8 cellular contexts compared by ENCODE assay signal in genomic region chr11:35944503-35945136, GRCh38. TPM values are rescaled to one million over a fixed set of nuclear protein-coding genes. Genes with fewer than 3 reads are reported as not detected.
DNase-seq lines count a peak whose midpoint lies in the region; ATAC-seq and TF ChIP-seq lines count a peak whose summit lies in the region.

No MANE protein-coding gene starts in this region.

- TF ChIP-seq CTCF in GM23338 (conservative IDR thresholded peaks at IDR 0.05; ENCODE audit: low read depth in 2 of 2) (no peak), WTC11 (IDR thresholded peaks at IDR 0.05) (no peak), heart left ventricle (IDR thresholded peaks at IDR 0.05) (no peak)

- H3K27ac ChIP-seq in GM23338 (ENCODE audit: low read depth) (no peak overlapping the region), heart left ventricle (peak overlapping the region in 9 of 12 donors; percentile 14 to 65 (median 35))

- no peaks in the 10 kb centered on the region for H3F3A ChIP-seq in GM23338 (replicated peaks; ENCODE audit: low read depth)

- POLR2A ChIA-PET in WTC11 (lab: Charles Lee): no interaction called here

- 18 to 21% (median 20%) methylated on average over 26 to 32 of the region's 32 CpGs for WGBS in heart left ventricle, 4 donors

- H3K4me2 ChIP-seq in GM23338: peak overlapping the region; percentile 98

- no peak for TF ChIP-seq POLR2A in heart left ventricle (IDR thresholded peaks at IDR 0.05)

- peak; percentile 15 for ATAC-seq in GM23338
- ATAC-seq in WTC11: no peak
- ATAC-seq in heart left ventricle: peak in 3 of 4 donors; percentile 11 to 17 (median 16)
- ATAC-seq in HG03571 (IDR thresholded peaks at IDR 0.05; ENCODE audit: unreplicated experiment): no peak
- ATAC-seq in HG03378 (IDR thresholded peaks at IDR 0.05; ENCODE audit: unreplicated experiment): no peak

- H4K20me1 ChIP-seq in GM23338 (replicated peaks; ENCODE audit: insufficient read depth): peaks cover 40% of the 10 kb centered on the region

- H3K4me3 Mint-ChIP-seq in GM23338 (peak overlapping the region; percentile 93), WTC11 (peak overlapping the region; percentile 88)

- H3K27me3 ChIP-seq in GM23338 (ENCODE audit: insufficient read depth): peaks cover 27% of the 10 kb centered on the region
- H3K27me3 ChIP-seq in heart left ventricle: peaks cover 0 to 6% (median 0%) of the 10 kb centered on the region in 9 donors

- peaks cover 52% of the 10 kb centered on the region for H3K4me1 Mint-ChIP-seq in GM23338
- H3K4me1 Mint-ChIP-seq in WTC11: peaks cover 54% of the 10 kb centered on the region

- H3K9me3 Mint-ChIP-seq in GM23338 (no peaks in the 10 kb centered on the region; the same call in 1 of the 3 replicates), WTC11 (no peaks in the 10 kb centered on the region)

- H3K27me3 Mint-ChIP-seq in GM23338 (ENCODE audit: insufficient read depth, low read depth, poor library complexity) (peaks cover 18% of the 10 kb centered on the region), WTC11 (ENCODE audit: low read depth) (peaks cover 23% of the 10 kb centered on the region)

- intact Hi-C loops in heart left ventricle (cut with DNase I): loop anchor here in 3 of 10 donors (5.0 to 10.0 kb wide), 5 partner anchors 90 to 330 kb away; partner anchors contain the start of genes FJX1 (in 1 of the 3) and TRIM44 (in 1 of the 3)

- H3K9me2 ChIP-seq in GM23338 (ENCODE audit: insufficient read depth): no peaks in the 10 kb centered on the region

- CTCF ChIA-PET in WTC11 (lab: Charles Lee): interaction anchor here (0.7 to 2.2 kb wide), 3 partner anchors 112 to 125 kb away, joined by 3 to 10 read pairs (median 3); no protein-coding TSS in a partner anchor

- peaks cover 54% of the 10 kb centered on the region for H3K79me2 ChIP-seq in GM23338 (replicated peaks; ENCODE audit: insufficient read depth)

- peaks cover 53% of the 10 kb centered on the region for H3K4me1 ChIP-seq in GM23338 (ENCODE audit: insufficient read depth)
- H3K4me1 ChIP-seq in heart left ventricle: peaks cover 0 to 31% (median 9%) of the 10 kb centered on the region in 12 donors

- H3K4me3 ChIP-seq in GM23338: peak overlapping the region; percentile 82
- peak overlapping the region; percentile 9 to 77 (median 62) for H3K4me3 ChIP-seq in heart left ventricle

- peak overlapping the region; percentile 94 for H2AFZ ChIP-seq in GM23338

- H3K36me3 Mint-ChIP-seq in GM23338 (ENCODE audit: low read depth) (no peaks in the 10 kb centered on the region; the same call in 2 of the 3 replicates), WTC11 (no peaks in the 10 kb centered on the region)

- DNase-seq in GM23338 (ENCODE audit: low spot score) (peak; percentile 26), WTC11 (ENCODE audit: low spot score) (no peak), heart left ventricle (no peak), renal cortical epithelial cell (ENCODE audit: low read depth) (peak; percentile 6), GF-D8 (lab: John Stamatoyannopoulos, UW) (no peak), T1000 (lab: John Stamatoyannopoulos, UW) (no peak)

- H3K36me3 ChIP-seq in GM23338 (ENCODE audit: insufficient read depth): no peaks in the 10 kb centered on the region
- H3K36me3 ChIP-seq in heart left ventricle: no peaks in the 10 kb centered on the region

- H3K27ac Mint-ChIP-seq in GM23338 (no peak overlapping the region), WTC11 (no peak overlapping the region)

- H3K9me3 ChIP-seq in heart left ventricle: no peaks in the 10 kb centered on the region

TF ChIP-seq in GM23338, 12 proteins besides CTCF, POLR2A, EP300 and RAD21 (continues in another document):
- TF ChIP-seq NANOG (IDR thresholded peaks at IDR 0.05; ENCODE audit: borderline replicate concordance): no peak
- TF ChIP-seq CREB1 (CRISPR knock-in tag; IDR thresholded peaks at IDR 0.05; ENCODE audit: low read depth): no peak
- TF ChIP-seq EZH2phosphoT487 (IDR thresholded peaks at IDR 0.05; ENCODE audit: unreplicated experiment): no peak
- no peak for TF ChIP-seq STAT1 (IDR thresholded peaks at IDR 0.05; ENCODE audit: unreplicated experiment)
- no peak for TF ChIP-seq ZNF114 (CRISPR knock-in tag; IDR thresholded peaks at IDR 0.05)
- no peak for TF ChIP-seq POLR2AphosphoS5 (IDR thresholded peaks at IDR 0.05; ENCODE audit: low read depth)
- no peak for TF ChIP-seq EZH2 (IDR thresholded peaks at IDR 0.05; ENCODE audit: low read depth, unreplicated experiment)

TF ChIP-seq in WTC11, 78 proteins besides CTCF, POLR2A, EP300 and RAD21:
- TF ChIP-seq JUN (CRISPR knock-in tag; IDR thresholded peaks at IDR 0.05) (no peak), NR1H2 (CRISPR knock-in tag; IDR thresholded peaks at IDR 0.05) (no peak), NFYB (CRISPR knock-in tag; conservative IDR thresholded peaks at IDR 0.05; ENCODE audit: low read depth) (no peak), E2F4 (CRISPR knock-in tag; IDR thresholded peaks at IDR 0.05; ENCODE audit: borderline replicate concordance, low read depth) (no peak), TEAD4 (CRISPR knock-in tag; IDR thresholded peaks at IDR 0.05) (no peak), TEAD1 (CRISPR knock-in tag; IDR thresholded peaks at IDR 0.05) (no peak)
- TF ChIP-seq, protein P1, sequence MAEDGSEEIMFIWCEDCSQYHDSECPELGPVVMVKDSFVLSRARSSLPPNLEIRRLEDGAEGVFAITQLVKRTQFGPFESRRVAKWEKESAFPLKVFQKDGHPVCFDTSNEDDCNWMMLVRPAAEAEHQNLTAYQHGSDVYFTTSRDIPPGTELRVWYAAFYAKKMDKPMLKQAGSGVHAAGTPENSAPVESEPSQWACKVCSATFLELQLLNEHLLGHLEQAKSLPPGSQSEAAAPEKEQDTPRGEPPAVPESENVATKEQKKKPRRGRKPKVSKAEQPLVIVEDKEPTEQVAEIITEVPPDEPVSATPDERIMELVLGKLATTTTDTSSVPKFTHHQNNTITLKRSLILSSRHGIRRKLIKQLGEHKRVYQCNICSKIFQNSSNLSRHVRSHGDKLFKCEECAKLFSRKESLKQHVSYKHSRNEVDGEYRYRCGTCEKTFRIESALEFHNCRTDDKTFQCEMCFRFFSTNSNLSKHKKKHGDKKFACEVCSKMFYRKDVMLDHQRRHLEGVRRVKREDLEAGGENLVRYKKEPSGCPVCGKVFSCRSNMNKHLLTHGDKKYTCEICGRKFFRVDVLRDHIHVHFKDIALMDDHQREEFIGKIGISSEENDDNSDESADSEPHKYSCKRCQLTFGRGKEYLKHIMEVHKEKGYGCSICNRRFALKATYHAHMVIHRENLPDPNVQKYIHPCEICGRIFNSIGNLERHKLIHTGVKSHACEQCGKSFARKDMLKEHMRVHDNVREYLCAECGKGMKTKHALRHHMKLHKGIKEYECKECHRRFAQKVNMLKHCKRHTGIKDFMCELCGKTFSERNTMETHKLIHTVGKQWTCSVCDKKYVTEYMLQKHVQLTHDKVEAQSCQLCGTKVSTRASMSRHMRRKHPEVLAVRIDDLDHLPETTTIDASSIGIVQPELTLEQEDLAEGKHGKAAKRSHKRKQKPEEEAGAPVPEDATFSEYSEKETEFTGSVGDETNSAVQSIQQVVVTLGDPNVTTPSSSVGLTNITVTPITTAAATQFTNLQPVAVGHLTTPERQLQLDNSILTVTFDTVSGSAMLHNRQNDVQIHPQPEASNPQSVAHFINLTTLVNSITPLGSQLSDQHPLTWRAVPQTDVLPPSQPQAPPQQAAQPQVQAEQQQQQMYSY (CRISPR knock-in tag; IDR thresholded peaks at IDR 0.05): no peak
- TF ChIP-seq, protein P2, sequence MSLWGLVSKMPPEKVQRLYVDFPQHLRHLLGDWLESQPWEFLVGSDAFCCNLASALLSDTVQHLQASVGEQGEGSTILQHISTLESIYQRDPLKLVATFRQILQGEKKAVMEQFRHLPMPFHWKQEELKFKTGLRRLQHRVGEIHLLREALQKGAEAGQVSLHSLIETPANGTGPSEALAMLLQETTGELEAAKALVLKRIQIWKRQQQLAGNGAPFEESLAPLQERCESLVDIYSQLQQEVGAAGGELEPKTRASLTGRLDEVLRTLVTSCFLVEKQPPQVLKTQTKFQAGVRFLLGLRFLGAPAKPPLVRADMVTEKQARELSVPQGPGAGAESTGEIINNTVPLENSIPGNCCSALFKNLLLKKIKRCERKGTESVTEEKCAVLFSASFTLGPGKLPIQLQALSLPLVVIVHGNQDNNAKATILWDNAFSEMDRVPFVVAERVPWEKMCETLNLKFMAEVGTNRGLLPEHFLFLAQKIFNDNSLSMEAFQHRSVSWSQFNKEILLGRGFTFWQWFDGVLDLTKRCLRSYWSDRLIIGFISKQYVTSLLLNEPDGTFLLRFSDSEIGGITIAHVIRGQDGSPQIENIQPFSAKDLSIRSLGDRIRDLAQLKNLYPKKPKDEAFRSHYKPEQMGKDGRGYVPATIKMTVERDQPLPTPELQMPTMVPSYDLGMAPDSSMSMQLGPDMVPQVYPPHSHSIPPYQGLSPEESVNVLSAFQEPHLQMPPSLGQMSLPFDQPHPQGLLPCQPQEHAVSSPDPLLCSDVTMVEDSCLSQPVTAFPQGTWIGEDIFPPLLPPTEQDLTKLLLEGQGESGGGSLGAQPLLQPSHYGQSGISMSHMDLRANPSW (CRISPR knock-in tag; conservative IDR thresholded peaks at IDR 0.05; ENCODE audit: low read depth): no peak
TF ChIP-seq in WTC11: peak in this region for 0.

RNA-seq across cellular contexts. Expression of gene LDLRAD3, which starts 0.8 kb away (rescaled TPM):
- 13.4 and 19.4 TPM in 2 replicates for total RNA-seq in GM23338 (2014; rRNA removed; shearing (Covaris generic))
- polyA plus RNA-seq in GM23338 (2016; fragmentation: Nextera tagmentation; extraction: Ambion mirVana): 8.5 TPM in 2 replicates
- total RNA-seq in WTC11 (2021): 12.6 to 14.5 TPM (median 14.5 TPM) in 3 replicates
- 1 to 10 TPM; 1.5 to 7.7 (median 2.6) TPM for total RNA-seq in heart left ventricle
- 1 to 10 TPM; 1.1 to 4.1 TPM for polyA plus RNA-seq in heart left ventricle
- 3.3 and 3.9 TPM in 2 replicates for total RNA-seq in renal cortical epithelial cell

Comparison
In these comparisons a context has a peak if more than half of its experiments do, and no peak if none do; other contexts are left out.
1. ATAC-seq: peak in GM23338 (single experiment) and heart left ventricle (3 of 4); none in WTC11 (single experiment), HG03571 (single experiment) and HG03378 (single experiment).
2. DNase-seq: peak in GM23338 (single experiment) and renal cortical epithelial cell (single experiment); none in WTC11 (single experiment), heart left ventricle (0 of 5), GF-D8 (single experiment) and T1000 (single experiment).